8 cellular contexts compared by ENCODE assay signal in the genomic region with DNA sequence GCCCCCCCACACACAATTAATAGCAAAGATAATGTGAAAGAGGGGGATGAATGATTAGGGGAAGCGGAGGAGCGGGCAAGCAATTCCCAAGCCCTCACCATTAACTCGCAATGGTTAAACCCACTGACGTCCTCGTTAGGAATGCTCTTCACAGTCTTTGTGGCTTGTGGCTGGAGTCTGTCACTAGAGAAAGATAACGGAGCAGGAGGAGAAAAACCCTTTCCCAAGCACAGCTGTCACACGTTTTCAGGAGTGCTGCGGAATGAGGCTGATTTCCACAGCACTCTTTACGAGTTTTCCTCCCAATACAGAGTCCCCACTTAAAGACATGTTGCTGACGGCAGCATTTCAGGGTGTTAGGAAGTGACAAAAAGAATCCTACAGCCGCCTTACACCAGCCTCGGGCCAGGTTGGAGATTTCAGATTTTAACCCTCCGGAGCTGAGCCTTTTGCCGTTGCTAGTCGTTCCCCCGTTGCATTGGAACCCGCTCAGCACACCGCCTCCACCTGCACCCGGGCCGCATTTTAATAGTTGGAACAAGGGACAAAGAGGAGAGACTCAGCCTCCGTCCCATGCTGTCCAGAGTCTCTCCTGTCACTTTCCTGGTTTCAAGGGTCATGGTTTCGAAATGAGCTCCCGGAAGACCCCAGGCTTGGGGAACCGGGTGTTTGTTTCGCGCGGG.
A peak's percentile ranks its signal among the peaks of the same experiment; 100 is the strongest.
DNase-seq lines count a peak whose midpoint lies in the region; ATAC-seq and TF ChIP-seq lines count a peak whose summit lies in the region.

No MANE protein-coding gene starts in this region.

- peaks cover 19% of the 10 kb centered on the region for H3K4me1 ChIP-seq in PC-3 (ENCODE audit: insufficient read depth, low read length)
- H3K4me1 ChIP-seq in esophagus (ENCODE audit: control insufficient read depth in 2 of 2, insufficient read depth in 2 of 2, low read length in 1 of 2), result no peaks in the 10 kb centered on the region
- peaks cover 17% of the 10 kb centered on the region for H3K4me1 ChIP-seq in neural progenitor cell

- H3K9me3 ChIP-seq in PC-3 (ENCODE audit: low read length) (no peaks in the 10 kb centered on the region), esophagus (ENCODE audit: control insufficient read depth in 2 of 2, insufficient read depth in 1 of 2, low read depth in 1 of 2, low read length in 1 of 2) (no peaks in the 10 kb centered on the region), neural progenitor cell (ENCODE audit: low read depth) (no peaks in the 10 kb centered on the region)

- H3K79me2 ChIP-seq in PC-3 (ENCODE audit: low read length) (no peaks in the 10 kb centered on the region), neural progenitor cell (ENCODE audit: low read depth) (peaks cover 27% of the 10 kb centered on the region)

- H3K36me3 Mint-ChIP-seq in neural progenitor cell, result peaks cover 14% of the 10 kb centered on the region

- H4K20me1 ChIP-seq in PC-3 (ENCODE audit: low read length) (no peaks in the 10 kb centered on the region), neural progenitor cell (ENCODE audit: low read depth) (no peaks in the 10 kb centered on the region)

- DNase-seq in DMS 273 (lab: John Stamatoyannopoulos, UW; ENCODE audit: unreplicated experiment) (peak; percentile 68), DMS 273 treated with DMSO at 0.1 percent for 48 hours (lab: John Stamatoyannopoulos, UW) (no peak), PC-3 (no peak), neural progenitor cell (ENCODE audit: low spot score) (peak; percentile 37), NCI-H774 (lab: John Stamatoyannopoulos, UW) (no peak), NCI-H2196 (lab: John Stamatoyannopoulos, UW; ENCODE audit: unreplicated experiment) (no peak)
- DNase-seq in stimulated activated CD4-positive, alpha-beta T cell treated with anti-CD3 and anti-CD28 coated beads, Interleukin-2, amount 100 ng/mL, for 48 hours, result no peak

- no peaks in the 10 kb centered on the region for H3K27me3 Mint-ChIP-seq in neural progenitor cell (ENCODE audit: insufficient read depth, low read depth)

- peak overlapping the region; percentile 93 for H3K4me2 ChIP-seq in PC-3 (ENCODE audit: low read length)
- peak overlapping the region; percentile 83 for H3K4me2 ChIP-seq in neural progenitor cell

- peaks cover 6% of the 10 kb centered on the region for H3K9me3 Mint-ChIP-seq in neural progenitor cell

- no peak overlapping the region for H3K27ac ChIP-seq in PC-3 (ENCODE audit: low read length)
- peak overlapping the region in 1 of 2 donors; percentile 37 for H3K27ac ChIP-seq in esophagus (ENCODE audit: low read depth in 2 of 2, low read length in 1 of 2)
- H3K27ac ChIP-seq in neural progenitor cell, result no peak overlapping the region

- H3K9ac ChIP-seq in PC-3 (ENCODE audit: low read length) (peak overlapping the region; percentile 5; the same call in 1 of the 2 replicates), neural progenitor cell (no peak overlapping the region)

- 11 to 17% methylated on average over 27 of the region's 27 CpGs for WGBS in esophagus, 2 donors

- H3K27ac Mint-ChIP-seq in neural progenitor cell, result peak overlapping the region; percentile 95

- H2AFZ ChIP-seq in PC-3 (ENCODE audit: low read length) (peak overlapping the region; percentile 78), neural progenitor cell (replicated peaks) (no peak overlapping the region)

- peak overlapping the region; percentile 74 for H3K4me3 ChIP-seq in PC-3 (ENCODE audit: low read length)
- H3K4me3 ChIP-seq in esophagus (ENCODE audit: low read depth in 1 of 2, low read length in 2 of 2), result peak overlapping the region; percentile 40 to 59
- peak overlapping the region; percentile 78 for H3K4me3 ChIP-seq in neural progenitor cell

- peaks cover 11% of the 10 kb centered on the region; the same call in 1 of the 2 replicates for H3K27me3 ChIP-seq in PC-3 (ENCODE audit: low read length)
- no peaks in the 10 kb centered on the region for H3K27me3 ChIP-seq in esophagus (ENCODE audit: control insufficient read depth in 1 of 2, insufficient read depth in 2 of 2, low read length in 2 of 2)
- no peaks in the 10 kb centered on the region for H3K27me3 ChIP-seq in neural progenitor cell

- H3F3A ChIP-seq in PC-3 (ENCODE audit: low read length, unreplicated experiment) (no peaks in the 10 kb centered on the region), neural progenitor cell (ENCODE audit: low read depth) (peaks cover 12% of the 10 kb centered on the region)

- CTCF ChIA-PET in PC-3 (lab: Charles Lee), result interaction anchor here (0.6 kb wide), 2 partner anchors 11 to 760 kb away, joined by 3 to 4 read pairs; no protein-coding TSS in a partner anchor

- POLR2A ChIA-PET in PC-3 (lab: Charles Lee; ENCODE audit: unreplicated experiment), result no interaction called here

- no TSS peak for BruUV-seq in PC-3 (replicated peaks; lab: Mats Ljungman, UMichigan)

- H3K4me1 Mint-ChIP-seq in neural progenitor cell, result peaks cover 41% of the 10 kb centered on the region

- TF ChIP-seq CTCF in PC-3 (conservative IDR thresholded peaks at IDR 0.05; ENCODE audit: low read depth, low read length), result no peak
- no peak for TF ChIP-seq CTCF in neural progenitor cell (IDR thresholded peaks at IDR 0.05)

- intact Hi-C loops in PC-3 (cut with micrococcal nuclease), result loop anchor here (10.0 kb wide), 1 partner anchor 183 kb away; no protein-coding TSS in a partner anchor

- no peaks in the 10 kb centered on the region for H3K36me3 ChIP-seq in PC-3 (ENCODE audit: low read depth, low read length)
- H3K36me3 ChIP-seq in esophagus (ENCODE audit: control insufficient read depth in 2 of 2, insufficient read depth in 2 of 2, low read length in 1 of 2), result no peaks in the 10 kb centered on the region
- H3K36me3 ChIP-seq in neural progenitor cell, result no peaks in the 10 kb centered on the region

- H3K9me2 ChIP-seq in PC-3 (replicated peaks; ENCODE audit: low read length), result no peaks in the 10 kb centered on the region

- H3K4me3 Mint-ChIP-seq in neural progenitor cell, result peak overlapping the region; percentile 90

- peak; percentile 44 for ATAC-seq in PC-3

Comparison
In these comparisons a context has a peak if more than half of its experiments do, and no peak if none do; other contexts are left out.
1. DNase-seq: peak in DMS 273 (single experiment) and neural progenitor cell (single experiment); none in DMS 273 treated with DMSO at 0.1 percent for 48 hours (single experiment), PC-3 (single experiment), NCI-H774 (single experiment), NCI-H2196 (single experiment) and stimulated activated CD4-positive, alpha-beta T cell treated with anti-CD3 and anti-CD28 coated beads, Interleukin-2, amount 100 ng/mL, for 48 hours (0 of 2).
2. Peak in every context shown above with its lines, with median percentiles within 50 percentile points of each other: H3K4me3 ChIP-seq.